Comparison of ENCODE assay signal across 8 cellular contexts in the genomic region with DNA sequence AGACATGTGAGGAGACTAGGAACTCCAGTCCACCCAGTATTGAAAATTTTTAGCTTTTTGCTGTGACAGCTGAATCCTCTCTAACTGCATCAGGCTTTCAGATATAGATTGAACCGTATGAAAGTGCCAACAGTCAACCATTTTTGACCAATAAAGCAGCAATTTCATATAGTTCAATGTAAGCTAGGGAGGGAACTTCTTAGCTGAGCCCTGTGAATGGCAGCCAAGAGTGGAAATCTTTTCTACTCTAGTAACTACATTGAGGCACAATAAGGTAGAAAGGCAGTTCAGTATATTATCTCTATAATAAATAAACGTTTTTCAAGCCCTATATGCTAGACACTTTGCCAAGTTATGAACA.
DNase-seq lines count a peak whose midpoint lies in the region; ATAC-seq, FAIRE-seq and TF ChIP-seq lines count a peak whose summit lies in the region.

No MANE protein-coding gene starts in this region.

- no peak overlapping the region for H2BK20ac ChIP-seq in H1 (ENCODE audit: low read length)

- TF ChIP-seq EP300 in H1 (IDR thresholded peaks at IDR 0.05; ENCODE audit: borderline replicate concordance in 1 of 2, low read depth in 2 of 2, low read length in 2 of 2): no peak

- no peaks in the 10 kb centered on the region for H3K9me2 ChIP-seq in DOHH2 (replicated peaks; ENCODE audit: control insufficient read depth, low read length)

- peaks cover 9% of the 10 kb centered on the region for H3F3A ChIP-seq in DOHH2 (ENCODE audit: control insufficient read depth, insufficient read depth)

- H4K8ac ChIP-seq in H1 (ENCODE audit: extremely low read depth, insufficient read depth, low read length): no peak overlapping the region

- no peak for TF ChIP-seq RAD21 in H1 (IDR thresholded peaks at IDR 0.05 in 1 of 2, conservative IDR thresholded peaks at IDR 0.05 in 1 of 2; ENCODE audit: low read depth in 2 of 2, low read length in 2 of 2)

- no peak overlapping the region for H3K14ac ChIP-seq in H1 (ENCODE audit: insufficient read length)

- H3K23ac ChIP-seq in H1 (ENCODE audit: insufficient read length): no peak overlapping the region

- H2BK120ac ChIP-seq in H1 (replicated peaks; ENCODE audit: low read depth, low read length): no peak overlapping the region

- H3K27me3 ChIP-seq in DOHH2 (ENCODE audit: control insufficient read depth, low read length): no peaks in the 10 kb centered on the region
- H3K27me3 ChIP-seq in H1 (replicated peaks in 1 of 4; ENCODE audit: control insufficient read depth in 3 of 4, extremely low read depth in 1 of 4, insufficient read depth in 3 of 4, low read length in 3 of 4): no peaks in the 10 kb centered on the region

- H3K4me1 ChIP-seq in DOHH2 (ENCODE audit: control insufficient read depth, low read length) (peaks cover 31% of the 10 kb centered on the region), H1 (replicated peaks in 1 of 4; ENCODE audit: control insufficient read depth in 3 of 4, insufficient read depth in 4 of 4, low read length in 3 of 4) (peaks cover 0 to 5% (median 0%) of the 10 kb centered on the region in 4 experiments; a peak in 2 of 7 replicates)

- peak; percentile 6 for TF ChIP-seq CTCF in DOHH2 (IDR thresholded peaks at IDR 0.05; ENCODE audit: low read depth, low read length, poor library complexity, severe bottlenecking)
- no peak for TF ChIP-seq CTCF in H1 (IDR thresholded peaks at IDR 0.05; ENCODE audit: control extremely low read depth in 1 of 3, insufficient read depth in 1 of 3, low read depth in 1 of 3, low read length in 3 of 3)

- peak overlapping the region; percentile 54; the same call in 1 of the 2 replicates for H2AFZ ChIP-seq in H1 (ENCODE audit: low read length)

- H3K9ac ChIP-seq in H1 (replicated peaks in 1 of 4; ENCODE audit: extremely low read depth in 1 of 4, low read depth in 3 of 4, low read length in 3 of 4): no peak overlapping the region

- no peak for FAIRE-seq in H1 (lab: Jason Lieb, UNC)

- no peak overlapping the region for H2BK15ac ChIP-seq in H1 (ENCODE audit: low read length)

- TF ChIP-seq POLR2A in H1 (IDR thresholded peaks at IDR 0.05; ENCODE audit: control extremely low read depth in 1 of 2, low read depth in 2 of 2, low read length in 2 of 2): no peak

- H3K18ac ChIP-seq in H1 (ENCODE audit: extremely low read depth, low read length): no peak overlapping the region

- H4K5ac ChIP-seq in H1 (ENCODE audit: insufficient read length, low read depth, low read length): no peak overlapping the region

- no peak overlapping the region for H4K91ac ChIP-seq in H1 (replicated peaks; ENCODE audit: insufficient read length, low read length)

- no peaks in the 10 kb centered on the region for H3K79me1 ChIP-seq in H1 (ENCODE audit: low read depth, low read length)

- intact Hi-C loops in posterior cingulate gyrus (cut with DNase I): no loop called here

- H2AK5ac ChIP-seq in H1 (ENCODE audit: low read depth, low read length): no peak overlapping the region

- H3K27ac ChIP-seq in DOHH2 (ENCODE audit: low read depth, low read length): no peak overlapping the region
- no peak overlapping the region for H3K27ac ChIP-seq in H1 (ENCODE audit: low read depth, low read length)

- ATAC-seq in GM21447 (IDR thresholded peaks at IDR 0.05; ENCODE audit: unreplicated experiment) (peak; percentile 36), HG03354 (IDR thresholded peaks at IDR 0.05; ENCODE audit: poor library complexity, severe bottlenecking, unreplicated experiment) (peak; percentile 45)

- DNase-seq in H1 (ENCODE audit: low read depth in 1 of 2, low spot score in 2 of 2) (no peak), cortex of kidney (lab: John Stamatoyannopoulos, UW) (no peak), posterior cingulate gyrus (no peak), NCI-H82 (lab: John Stamatoyannopoulos, UW) (no peak)
- no peak for DNase-seq in activated CD4-positive, alpha-beta T cell treated with anti-CD3 and anti-CD28 coated beads, Interleukin-2, amount 50 U/mL, for 1 hour

- no peak overlapping the region for H3K4ac ChIP-seq in H1 (replicated peaks; ENCODE audit: insufficient read length, low read depth, low read length)

- CTCF ChIA-PET in H1 (lab: Charles Lee; ENCODE audit: partially characterized antibody): interaction anchor here (0.5 to 6.6 kb wide), 56 partner anchors 8 to 1256 kb away, joined by 3 to 56 read pairs (median 4); no protein-coding TSS in a partner anchor

- 15% methylated on average over 2 of the region's 2 CpGs; no CpG with 5 or more reads in 1 of the 2 experiments for WGBS in H1 (ENCODE audit: extremely low coverage in 1 of 2, insufficient coverage in 1 of 2, insufficient read length in 1 of 2, insufficient replicate concordance in 2 of 2, low coverage in 1 of 2, low lambda C conversion rate in 2 of 2, missing lambda C conversion rate in 1 of 2), 2 experiments

- H4K20me1 ChIP-seq in DOHH2 (ENCODE audit: control insufficient read depth, insufficient read depth, low read depth, low read length): no peaks in the 10 kb centered on the region
- no peaks in the 10 kb centered on the region for H4K20me1 ChIP-seq in H1 (replicated peaks in 1 of 2; ENCODE audit: control insufficient read depth in 1 of 2, insufficient read depth in 2 of 2, low read length in 2 of 2)

- H3K23me2 ChIP-seq in H1 (ENCODE audit: low read depth, low read length): no peaks in the 10 kb centered on the region

- H3K56ac ChIP-seq in H1 (replicated peaks; ENCODE audit: insufficient read length, low read depth, low read length): no peak overlapping the region

- peak overlapping the region; percentile 44 for H3K4me2 ChIP-seq in DOHH2 (ENCODE audit: low read length)
- no peak overlapping the region for H3K4me2 ChIP-seq in H1 (ENCODE audit: insufficient read depth in 1 of 2, low read depth in 2 of 2, low read length in 2 of 2)

- POLR2A ChIA-PET in H1 (lab: Charles Lee; ENCODE audit: partially characterized antibody): no interaction called here

- no peak overlapping the region for H2BK5ac ChIP-seq in H1 (ENCODE audit: low read depth, low read length)

- no peak overlapping the region for H2BK12ac ChIP-seq in H1 (ENCODE audit: low read depth, low read length)

- H3K4me3 ChIP-seq in DOHH2 (ENCODE audit: low read length) (peak overlapping the region; percentile 10; the same call in 1 of the 2 replicates), H1 (ENCODE audit: extremely low read depth in 1 of 4, insufficient read depth in 2 of 4, low read depth in 3 of 4, low read length in 4 of 4) (no peak overlapping the region)

- H3K79me2 ChIP-seq in DOHH2 (ENCODE audit: control insufficient read depth, low read length): no peaks in the 10 kb centered on the region
- no peaks in the 10 kb centered on the region for H3K79me2 ChIP-seq in H1 (ENCODE audit: control insufficient read depth in 1 of 2, insufficient read depth in 2 of 2, low read length in 2 of 2)

- H3K36me3 ChIP-seq in DOHH2 (ENCODE audit: control insufficient read depth, low read length) (no peaks in the 10 kb centered on the region), H1 (ENCODE audit: control insufficient read depth in 2 of 4, insufficient read depth in 4 of 4, low read length in 3 of 4) (no peaks in the 10 kb centered on the region)

- H3K9me3 ChIP-seq in DOHH2 (ENCODE audit: control insufficient read depth, insufficient read depth, low read length) (no peaks in the 10 kb centered on the region), H1 (ENCODE audit: insufficient read depth in 2 of 2, low read depth in 1 of 2, low read length in 1 of 2) (no peaks in the 10 kb centered on the region)

TF ChIP-seq in H1, 55 proteins besides CTCF, POLR2A, EP300 and RAD21:
- TF ChIP-seq JUN (IDR thresholded peaks at IDR 0.05; ENCODE audit: low read depth, low read length) (no peak), EGR1 (IDR thresholded peaks at IDR 0.05; ENCODE audit: borderline replicate concordance, low read depth, low read length) (no peak), BACH1 (IDR thresholded peaks at IDR 0.05; ENCODE audit: low read length) (no peak), MAFK (IDR thresholded peaks at IDR 0.05; ENCODE audit: low read depth, low read length) (no peak), CBX5 (IDR thresholded peaks at IDR 0.05; ENCODE audit: low read depth, low read length) (no peak), SP1 (IDR thresholded peaks at IDR 0.05; ENCODE audit: low read depth, low read length) (no peak), SIN3A (conservative IDR thresholded peaks at IDR 0.05 in 1 of 2, IDR thresholded peaks at IDR 0.05 in 1 of 2; ENCODE audit: low read depth in 1 of 2, low read length in 2 of 2) (no peak), RFX5 (IDR thresholded peaks at IDR 0.05; ENCODE audit: borderline replicate concordance, low read depth, low read length) (no peak), POU5F1 (IDR thresholded peaks at IDR 0.05; ENCODE audit: low read depth, low read length) (no peak), PHF8 (conservative IDR thresholded peaks at IDR 0.05; ENCODE audit: low read depth, low read length) (no peak), FOSL1 (IDR thresholded peaks at IDR 0.05; ENCODE audit: insufficient read depth, low read depth, low read length) (no peak)
- TF ChIP-seq, protein P1, sequence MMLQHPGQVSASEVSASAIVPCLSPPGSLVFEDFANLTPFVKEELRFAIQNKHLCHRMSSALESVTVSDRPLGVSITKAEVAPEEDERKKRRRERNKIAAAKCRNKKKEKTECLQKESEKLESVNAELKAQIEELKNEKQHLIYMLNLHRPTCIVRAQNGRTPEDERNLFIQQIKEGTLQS (IDR thresholded peaks at IDR 0.05; ENCODE audit: insufficient read depth, low read depth, low read length): no peak
- TF ChIP-seq, protein P2, sequence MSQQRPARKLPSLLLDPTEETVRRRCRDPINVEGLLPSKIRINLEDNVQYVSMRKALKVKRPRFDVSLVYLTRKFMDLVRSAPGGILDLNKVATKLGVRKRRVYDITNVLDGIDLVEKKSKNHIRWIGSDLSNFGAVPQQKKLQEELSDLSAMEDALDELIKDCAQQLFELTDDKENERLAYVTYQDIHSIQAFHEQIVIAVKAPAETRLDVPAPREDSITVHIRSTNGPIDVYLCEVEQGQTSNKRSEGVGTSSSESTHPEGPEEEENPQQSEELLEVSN (IDR thresholded peaks at IDR 0.05): no peak
